2 cellular contexts compared by ENCODE assay signal in the genomic region with DNA sequence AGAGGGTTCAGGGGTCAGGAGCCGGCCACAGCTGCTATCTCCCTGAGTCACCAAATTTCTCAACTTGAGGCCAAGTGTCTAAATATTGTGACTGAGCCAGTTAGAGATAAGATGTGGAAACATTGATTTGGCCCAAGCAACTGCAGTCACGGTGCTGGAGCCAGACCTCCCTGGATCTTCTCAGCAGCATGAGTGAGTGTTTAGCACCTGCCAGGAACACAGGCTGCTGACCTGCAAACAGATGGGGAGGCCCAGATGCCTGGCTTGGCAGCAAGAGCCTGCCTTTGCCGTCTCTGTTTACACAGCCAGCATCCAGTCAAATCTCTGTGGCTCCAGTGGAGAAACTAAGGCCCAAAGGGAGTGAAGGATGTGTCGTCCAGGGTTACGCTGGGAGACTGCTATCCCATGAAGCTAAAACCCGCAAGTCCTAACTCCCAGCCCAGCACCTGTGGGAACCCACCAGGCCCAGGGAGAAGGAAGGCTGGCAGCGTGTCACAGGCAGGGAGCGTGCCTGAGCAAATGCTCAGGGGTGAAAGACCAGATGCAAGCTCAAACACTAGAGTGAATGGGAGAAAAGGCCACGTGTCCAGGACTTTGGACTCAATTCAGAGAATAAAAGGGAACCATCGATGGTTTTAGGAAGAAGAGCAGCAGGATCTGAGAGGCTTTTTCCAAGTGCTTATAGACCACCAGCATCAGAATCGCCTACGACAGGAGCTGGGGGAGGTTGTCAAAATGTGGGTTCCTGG.
TF ChIP-seq lines count a peak whose summit lies in the region.

No MANE protein-coding gene starts in this region.

TF ChIP-seq in HCT116, 20 proteins besides CTCF, POLR2A, EP300 and RAD21:
- TF ChIP-seq EZH2 (IDR thresholded peaks at IDR 0.05) (no peak), FOSL1 (IDR thresholded peaks at IDR 0.05; ENCODE audit: low read depth) (no peak), SRF (IDR thresholded peaks at IDR 0.05; ENCODE audit: low read depth) (no peak), ZFX (IDR thresholded peaks at IDR 0.05) (no peak), JUND (IDR thresholded peaks at IDR 0.05) (no peak), SP1 (IDR thresholded peaks at IDR 0.05; ENCODE audit: low read depth) (no peak), CBX3 (IDR thresholded peaks at IDR 0.05; ENCODE audit: low read depth) (no peak)

TF ChIP-seq in endothelial cell of umbilical vein, 7 proteins besides CTCF, POLR2A, EP300 and RAD21:
- TF ChIP-seq JUN (IDR thresholded peaks at IDR 0.05; ENCODE audit: borderline replicate concordance, insufficient read depth, insufficient read length, low read depth) (no peak), POLR2AphosphoS5 (IDR thresholded peaks at IDR 0.05; ENCODE audit: insufficient read depth, low read depth, low read length) (no peak), MYC (IDR thresholded peaks at IDR 0.05; ENCODE audit: low read depth, low read length) (no peak), FOS (IDR thresholded peaks at IDR 0.05; ENCODE audit: borderline replicate concordance, insufficient read depth, low read length) (no peak), GATA2 (IDR thresholded peaks at IDR 0.05; ENCODE audit: insufficient read depth, insufficient read length, low read depth, low read length) (no peak), EZH2 (IDR thresholded peaks at IDR 0.05; ENCODE audit: borderline replicate concordance, low read depth, low read length, severe bottlenecking) (no peak)
